In the genomic region with DNA sequence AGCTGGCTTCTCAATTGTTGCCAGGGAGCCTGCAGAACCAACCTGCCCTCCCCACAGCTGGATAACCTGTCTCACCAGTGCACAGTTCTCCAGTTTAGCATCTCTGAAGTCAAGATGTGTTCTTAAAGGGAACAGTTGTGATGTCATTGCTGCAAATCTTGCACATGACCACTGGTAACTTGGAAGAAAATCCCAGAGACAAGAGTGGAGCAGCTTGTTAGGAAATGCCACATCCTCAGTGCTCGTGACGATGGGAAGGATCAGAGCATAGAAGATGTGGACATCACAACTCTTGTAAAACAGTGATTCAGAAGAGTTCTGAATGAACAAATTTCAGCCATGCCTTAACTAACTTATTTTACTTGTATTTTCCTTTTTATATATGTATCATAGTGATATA, we compare ENCODE assay signal across 15 cellular contexts.
"Had no signal": no experiment of that assay in that cellular context is flagged by ENCODE, and none has a peak within 500 bp of the region (broad histone marks: within the 10 kb centered on the region; RNA-seq: fewer than 3 reads in every experiment).

No MANE protein-coding gene starts in this region.

- H3K4me3 ChIP-seq: prostate gland, smooth muscle cell had no signal

- H3K9ac ChIP-seq: parathyroid adenoma had no signal

- H3K27ac Mint-ChIP-seq: immature natural killer cell; naive thymus-derived CD4-positive, alpha-beta T cell; nephron progenitor cell had no signal

- DNase-seq: effector memory CD4-positive, alpha-beta T cell; foreskin melanocyte; immature natural killer cell; kidney; left cardiac atrium; left ventricle myocardium superior; naive thymus-derived CD4-positive, alpha-beta T cell; nephron progenitor cell; retina; stimulated activated CD4-positive, alpha-beta T cell treated with anti-CD3 and anti-CD28 coated beads, Interleukin-2, amount 100 ng/mL, for 48 hours; stimulated activated naive CD4-positive, alpha-beta T cell treated with Interleukin-2 at 50 U/mL for 16 hours had no signal

- H3K9me3 Mint-ChIP-seq: naive thymus-derived CD4-positive, alpha-beta T cell had no signal

- H3K4me1 ChIP-seq: prostate gland had no signal

- H3K4me2 ChIP-seq: smooth muscle cell had no signal

- H3K27ac ChIP-seq: parathyroid adenoma, prostate gland had no signal

- H3K9me3 ChIP-seq: prostate gland had no signal

- H2AFZ ChIP-seq: parathyroid adenoma had no signal

- ATAC-seq: esophagus mucosa; left cardiac atrium; left ventricle myocardium superior; naive thymus-derived CD4-positive, alpha-beta T cell had no signal

- H3K36me3 ChIP-seq: prostate gland had no signal
